Comparison of ENCODE assay signal across 1 cellular context in the genomic region with DNA sequence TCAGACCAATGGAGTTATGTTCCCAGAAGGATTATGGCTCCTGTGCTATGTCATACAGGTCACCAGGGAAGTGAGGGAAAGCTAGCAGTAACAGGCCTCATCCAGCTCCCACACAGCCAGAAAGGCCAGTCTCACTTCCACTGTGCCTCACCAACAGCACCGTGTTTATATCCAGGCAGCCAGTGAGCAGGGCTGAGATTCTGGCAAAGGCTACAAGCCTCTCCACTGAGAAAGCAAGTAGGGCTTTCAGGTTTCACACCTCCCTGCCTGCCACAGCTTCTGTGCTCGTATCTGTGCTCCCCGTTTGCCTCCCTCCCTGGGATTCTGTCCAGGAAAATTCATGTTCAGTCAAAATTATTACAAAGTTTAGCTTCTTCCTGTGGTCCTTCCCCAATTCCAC.
TF ChIP-seq lines count a peak whose summit lies in the region.

No MANE protein-coding gene starts in this region.

TF ChIP-seq in H1, 55 proteins besides CTCF, POLR2A, EP300 and RAD21:
- TF ChIP-seq GTF2F1 (IDR thresholded peaks at IDR 0.05; ENCODE audit: borderline replicate concordance, low read depth, low read length) (no peak), TAF1 (IDR thresholded peaks at IDR 0.05; ENCODE audit: low read depth, low read length) (no peak), MAFK (IDR thresholded peaks at IDR 0.05; ENCODE audit: low read depth, low read length) (no peak), USF2 (IDR thresholded peaks at IDR 0.05; ENCODE audit: low read length) (no peak), JUN (IDR thresholded peaks at IDR 0.05; ENCODE audit: low read depth, low read length) (no peak), ZNF274 (IDR thresholded peaks at IDR 0.05; ENCODE audit: borderline replicate concordance, extremely low read depth, low read length) (no peak), POLR2AphosphoS5 (IDR thresholded peaks at IDR 0.05; ENCODE audit: low read depth, low read length) (no peak), EZH2 (IDR thresholded peaks at IDR 0.05; ENCODE audit: low read depth, low read length, severe bottlenecking) (no peak), SUZ12 (IDR thresholded peaks at IDR 0.05; ENCODE audit: low read length) (no peak)
